ENCODE assay signal across 11 cellular contexts in the genomic region with DNA sequence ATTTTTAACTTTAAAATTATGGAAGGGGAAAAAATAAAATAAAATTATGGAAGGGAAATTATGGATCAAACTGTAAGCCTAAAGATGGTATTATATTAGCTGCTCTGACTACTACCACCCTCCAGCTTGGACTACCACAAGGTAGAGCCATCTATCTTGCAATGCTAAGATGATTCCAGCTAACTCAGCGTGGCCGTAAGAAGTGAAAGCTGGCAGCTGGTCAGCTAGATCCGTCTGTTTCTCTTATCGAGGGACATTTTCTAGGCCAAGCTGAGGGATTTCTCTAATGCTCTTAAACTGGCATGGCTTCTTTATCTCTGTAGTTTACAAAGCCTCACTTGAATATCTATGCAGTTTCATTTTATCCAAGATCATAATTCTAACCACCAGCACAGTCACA. TPM values are rescaled to one million over a fixed set of nuclear protein-coding genes. Genes with fewer than 3 reads are reported as not detected.
DNase-seq lines count a peak whose midpoint lies in the region; ATAC-seq, FAIRE-seq and TF ChIP-seq lines count a peak whose summit lies in the region.
"Had no signal": no experiment of that assay in that cellular context is flagged by ENCODE, and none has a peak within 500 bp of the region (broad histone marks: within the 10 kb centered on the region; RNA-seq: fewer than 3 reads in every experiment).

No MANE protein-coding gene starts in this region.

- H3K4me3 ChIP-seq in IMR-90 (ENCODE audit: insufficient read depth, low read depth, low read length) (no peak overlapping the region), endocrine pancreas (ENCODE audit: control insufficient read depth, insufficient read depth, low read length) (peak overlapping the region; percentile 89), right lobe of liver (peak overlapping the region; percentile 3 to 43 (median 39)), thoracic aorta (peak overlapping the region; percentile 62), mesendoderm (ENCODE audit: low read length) (no peak overlapping the region)
- H3K4me3 ChIP-seq: SJSA1 had no signal

- H3K4me2 ChIP-seq in IMR-90 (ENCODE audit: low read depth, low read length): peak overlapping the region; percentile 75
- H3K4me2 ChIP-seq in mesendoderm (ENCODE audit: low read length): no peak overlapping the region

- H4K8ac ChIP-seq in IMR-90 (ENCODE audit: low read depth in 2 of 2, low read length in 2 of 2) (no peak overlapping the region), mesendoderm (ENCODE audit: low read depth, low read length) (no peak overlapping the region)

- H3K79me2 ChIP-seq in mesendoderm (ENCODE audit: control insufficient read depth, insufficient read depth, low read length): no peaks in the 10 kb centered on the region

- H3K56ac ChIP-seq in IMR-90 (ENCODE audit: extremely low read depth, insufficient read depth, low read length) (no peak overlapping the region), mesendoderm (ENCODE audit: low read length) (no peak overlapping the region)

- H2BK15ac ChIP-seq in IMR-90 (ENCODE audit: low read depth, low read length): no peak overlapping the region
- no peak overlapping the region for H2BK15ac ChIP-seq in mesendoderm (replicated peaks; ENCODE audit: low read depth)

- H3K36me3 ChIP-seq in IMR-90 (ENCODE audit: control insufficient read depth, insufficient read depth, low read length) (no peaks in the 10 kb centered on the region), endocrine pancreas (ENCODE audit: control insufficient read depth, insufficient read depth, low read length) (no peaks in the 10 kb centered on the region), right lobe of liver (peaks cover 0 to under 1% (median 0%) of the 10 kb centered on the region in 4 donors), thoracic aorta (no peaks in the 10 kb centered on the region), mesendoderm (ENCODE audit: control insufficient read depth, insufficient read depth, low read length) (no peaks in the 10 kb centered on the region)
- H3K36me3 ChIP-seq: SJSA1 had no signal

- H2AFZ ChIP-seq in IMR-90 (replicated peaks; ENCODE audit: low read length, poor library complexity): no peak overlapping the region

- H3K18ac ChIP-seq in IMR-90 (ENCODE audit: low read depth, low read length) (no peak overlapping the region), mesendoderm (ENCODE audit: low read length) (no peak overlapping the region)

- CTCF ChIA-PET in IMR-90 (lab: Yijun Ruan, JAX): interaction anchor here (0.6 kb wide), 1 partner anchor 8 kb away, joined by 3 read pairs; no protein-coding TSS in a partner anchor

- ATAC-seq in IMR-90 (ENCODE audit: low read depth) (peak; percentile 57; the same call in 1 of the 2 replicates), right lobe of liver (peak; percentile 89 to 94 (median 93)), thoracic aorta (ENCODE audit: insufficient number of reproducible peaks, low FRiP score, low read depth) (no peak), HG02610 (IDR thresholded peaks at IDR 0.05; ENCODE audit: unreplicated experiment) (no peak)

- H4K91ac ChIP-seq in IMR-90 (ENCODE audit: insufficient read depth, low read depth, low read length): no peak overlapping the region

- H3K14ac ChIP-seq in IMR-90 (replicated peaks; ENCODE audit: low read depth, low read length): no peak overlapping the region

- TF ChIP-seq POLR2A in IMR-90 (IDR thresholded peaks at IDR 0.05; ENCODE audit: low read depth, low read length) (no peak), right lobe of liver (IDR thresholded peaks at IDR 0.05) (no peak)

- in situ Hi-C loops in IMR-90 (cut with MboI; ENCODE audit: low sequenced_read_pairs): no loop called here

- H3K27ac ChIP-seq in IMR-90 (ENCODE audit: insufficient read depth, low read length) (no peak overlapping the region), right lobe of liver (peak overlapping the region; percentile 13 to 69 (median 47)), thoracic aorta (no peak overlapping the region), mesendoderm (ENCODE audit: low read depth, low read length) (no peak overlapping the region)
- H3K27ac ChIP-seq: SJSA1 had no signal

- dilution Hi-C loops in IMR-90 (cut with HindIII; ENCODE audit: low sequenced_read_pairs, unreplicated experiment): no loop called here

- BruUV-seq in IMR-90 (replicated peaks; lab: Mats Ljungman, UMichigan): no TSS peak

- TF ChIP-seq CTCF in IMR-90 (conservative IDR thresholded peaks at IDR 0.05; ENCODE audit: low read depth, low read length) (no peak), right lobe of liver (IDR thresholded peaks at IDR 0.05) (peak in 3 of 4 donors; percentile 9 to 19 (median 15)), thoracic aorta (IDR thresholded peaks at IDR 0.05) (no peak)

- no peak overlapping the region for H2AK9ac ChIP-seq in IMR-90 (replicated peaks; ENCODE audit: low read depth, low read length, poor library complexity)

- no peak overlapping the region for H2BK20ac ChIP-seq in IMR-90 (ENCODE audit: low read depth, low read length)

- H3K23ac ChIP-seq in IMR-90 (ENCODE audit: low read depth, low read length) (no peak overlapping the region), mesendoderm (ENCODE audit: low read length) (no peak overlapping the region)

- intact Hi-C loops in IMR-90 (cut with micrococcal nuclease) (no loop called here), right lobe of liver (cut with DNase I) (no loop called here)

- no peaks in the 10 kb centered on the region for H3K9me1 ChIP-seq in IMR-90 (ENCODE audit: insufficient read depth, low read length)

- H3K4ac ChIP-seq in IMR-90 (ENCODE audit: low read depth, low read length) (0 out of 2 replicates have a peak overlapping the region, but pooled peaks have one; percentile 27), mesendoderm (ENCODE audit: low read depth, low read length) (no peak overlapping the region)

- H2BK120ac ChIP-seq in IMR-90 (ENCODE audit: low read depth, low read length) (no peak overlapping the region), mesendoderm (ENCODE audit: low read depth, low read length) (no peak overlapping the region)

- H2BK5ac ChIP-seq in IMR-90 (ENCODE audit: low read depth, low read length, poor library complexity, severe bottlenecking): no peak overlapping the region
- no peak overlapping the region for H2BK5ac ChIP-seq in mesendoderm (ENCODE audit: low read length)

- H3K79me1 ChIP-seq in IMR-90 (ENCODE audit: low read depth in 1 of 2, low read length in 2 of 2) (peaks cover 0 to 7% of the 10 kb centered on the region in 2 experiments; a peak in 2 of 4 replicates), mesendoderm (ENCODE audit: low read length) (no peaks in the 10 kb centered on the region)

- no peak for TF ChIP-seq RAD21 in IMR-90 (IDR thresholded peaks at IDR 0.05; ENCODE audit: low read length)

- H3K9me3 ChIP-seq in IMR-90 (ENCODE audit: control insufficient read depth, insufficient read depth, low read length) (no peaks in the 10 kb centered on the region), endocrine pancreas (ENCODE audit: control insufficient read depth, low read length) (no peaks in the 10 kb centered on the region), right lobe of liver (no peaks in the 10 kb centered on the region), thoracic aorta (no peaks in the 10 kb centered on the region)
- H3K9me3 ChIP-seq: SJSA1 had no signal

- H3K9ac ChIP-seq in IMR-90 (ENCODE audit: low read depth, low read length) (peak overlapping the region; percentile 15; the same call in 1 of the 2 replicates), endocrine pancreas (ENCODE audit: control insufficient read depth, insufficient read depth, low read length) (peak overlapping the region; percentile 72), mesendoderm (ENCODE audit: low read length) (no peak overlapping the region)

- 40% methylated on average over 1 of the region's 4 CpGs; no CpG with 5 or more reads in 1 of the 2 experiments for WGBS in IMR-90 (ENCODE audit: extremely low coverage in 2 of 2, insufficient read length in 1 of 2), 2 experiments
- WGBS in right lobe of liver (ENCODE audit: insufficient coverage, low coverage, low lambda C conversion rate, missing lambda C conversion rate): no CpG with 5 or more reads among the region's 4 CpGs
- no CpG with 5 or more reads among the region's 4 CpGs for WGBS in mesendoderm (ENCODE audit: extremely low coverage, insufficient coverage, low lambda C conversion rate)

- H4K5ac ChIP-seq in IMR-90 (ENCODE audit: low read depth, low read length) (no peak overlapping the region), mesendoderm (ENCODE audit: low read length) (no peak overlapping the region)

- FAIRE-seq in HTR-8/SVneo (lab: Jason Lieb, UNC): no peak
- FAIRE-seq: G401.6 had no signal

- H2AK5ac ChIP-seq in IMR-90 (ENCODE audit: low read depth, low read length) (no peak overlapping the region), mesendoderm (ENCODE audit: low read length) (no peak overlapping the region)

- peak; percentile 20 for DNase-seq in IMR-90
- peak in 2 of 3 donors; percentile 33 to 63 for DNase-seq in right lobe of liver
- DNase-seq in thoracic aorta (ENCODE audit: low spot score): no peak
- DNase-seq in activated effector memory CD4-positive, alpha-beta T cell treated with Interleukin-2 at 50 U/mL for 16 hours: no peak
- no peak for DNase-seq in HTR-8/SVneo (ENCODE audit: insufficient read length, low spot score)
- no peak for DNase-seq in mesendoderm
- DNase-seq: activated CD8-positive, alpha-beta memory T cell treated with anti-CD3 and anti-CD28 coated beads, Interleukin-2, amount 50 U/mL, for 4 hours had no signal

- H4K20me1 ChIP-seq in IMR-90 (ENCODE audit: insufficient read depth, low read length): no peaks in the 10 kb centered on the region

- no peaks in the 10 kb centered on the region for H3K27me3 ChIP-seq in IMR-90 (ENCODE audit: control insufficient read depth, insufficient read depth, low read length)
- no peaks in the 10 kb centered on the region for H3K27me3 ChIP-seq in endocrine pancreas (ENCODE audit: control insufficient read depth, insufficient read depth, low read length)
- no peaks in the 10 kb centered on the region for H3K27me3 ChIP-seq in right lobe of liver
- H3K27me3 ChIP-seq in thoracic aorta (replicated peaks; ENCODE audit: insufficient read depth): no peaks in the 10 kb centered on the region
- no peaks in the 10 kb centered on the region for H3K27me3 ChIP-seq in mesendoderm (ENCODE audit: insufficient read depth, low read length, poor library complexity)
- H3K27me3 ChIP-seq: SJSA1 had no signal

- peaks cover 2% of the 10 kb centered on the region; the same call in 1 of the 2 replicates for H3K4me1 ChIP-seq in IMR-90 (ENCODE audit: control insufficient read depth, insufficient read depth, low read length)
- H3K4me1 ChIP-seq in endocrine pancreas (ENCODE audit: control insufficient read depth, insufficient read depth, low read length): no peaks in the 10 kb centered on the region
- H3K4me1 ChIP-seq in right lobe of liver: peaks cover 0 to 3% (median 0%) of the 10 kb centered on the region in 4 donors
- H3K4me1 ChIP-seq in thoracic aorta (ENCODE audit: control insufficient read depth in 1 of 2, low read depth in 2 of 2): peaks cover 0 to 8% of the 10 kb centered on the region in 2 donors
- H3K4me1 ChIP-seq in mesendoderm (ENCODE audit: control insufficient read depth, low read depth, low read length): no peaks in the 10 kb centered on the region
- H3K4me1 ChIP-seq: SJSA1 had no signal

- POLR2A ChIA-PET in IMR-90 (lab: Charles Lee; ENCODE audit: unreplicated experiment): interaction anchor here (0.6 kb wide), 1 partner anchor 187 kb away, joined by 3 read pairs; no protein-coding TSS in a partner anchor

RNA-seq across cellular contexts. Expression of a gene that starts 31.5 kb away (rescaled TPM):
- total RNA-seq in IMR-90 (2012; rRNA removed) (7.2 and 8.3 TPM in 2 replicates), right lobe of liver (10 to 100 TPM in 5 of 6 experiments, 1 to 10 TPM in 1; 9.0 to 16.6 (median 12.5) TPM), thoracic aorta (10 to 100 TPM; 32.5 to 32.8 TPM)
- 2.2 TPM in 2 replicates for polyA plus RNA-seq in IMR-90 (2012; rRNA removed)
- 0.53 and 0.82 TPM in 2 replicates for polyA plus RNA-seq in IMR-90 (2012; cell fraction: cytosol; rRNA removed)
- polyA plus RNA-seq in IMR-90 (2012; cell fraction: nucleus; rRNA removed; ENCODE audit: low replicate concordance): 0.97 and 7.2 TPM in 2 replicates
- 0.17 TPM for polyA plus RNA-seq in mesendoderm (2013, experiment 1 of 2)
- 0.20 TPM for polyA plus RNA-seq in mesendoderm (2013, experiment 2 of 2)

Comparison
In these comparisons a context has a peak if more than half of its experiments do, and no peak if none do; other contexts are left out.
1. ATAC-seq: peak in IMR-90 (single experiment) and right lobe of liver (4 of 4); none in thoracic aorta (single experiment) and HG02610 (single experiment).
2. DNase-seq: peak in IMR-90 (single experiment) and right lobe of liver (2 of 3); none in thoracic aorta (single experiment), activated effector memory CD4-positive, alpha-beta T cell treated with Interleukin-2 at 50 U/mL for 16 hours (single experiment), HTR-8/SVneo (single experiment) and mesendoderm (single experiment).
3. H3K27ac ChIP-seq: peak in right lobe of liver (3 of 3); none in IMR-90 (single experiment), thoracic aorta (0 of 2) and mesendoderm (single experiment).
4. H3K4me3 ChIP-seq: peak in endocrine pancreas (single experiment), right lobe of liver (3 of 3) and thoracic aorta (single experiment); none in IMR-90 (single experiment) and mesendoderm (single experiment).
5. CTCF ChIP-seq: peak in right lobe of liver (3 of 4); none in IMR-90 (single experiment) and thoracic aorta (single experiment).